Comparison of ENCODE assay signal across 13 cellular contexts in genomic region chr1:1627261-1627841, GRCh38. TPM values are rescaled to one million over a fixed set of nuclear protein-coding genes. Genes with fewer than 3 reads are reported as not detected.
DNase-seq lines count a peak whose midpoint lies in the region; ATAC-seq and TF ChIP-seq lines count a peak whose summit lies in the region.
"Had no signal": no experiment of that assay in that cellular context is flagged by ENCODE, and none has a peak within 500 bp of the region (broad histone marks: within the 10 kb centered on the region; RNA-seq: fewer than 3 reads in every experiment).

No MANE protein-coding gene starts in this region.

- H3K4me1 Mint-ChIP-seq in natural killer cell = peaks cover 11 to 36% of the 10 kb centered on the region in 2 donors
- peaks cover 0 to 17% (median 4%) of the 10 kb centered on the region in 7 donors for H3K4me1 Mint-ChIP-seq in naive thymus-derived CD4-positive, alpha-beta T cell

- DNase-seq in GM12865 (ENCODE audit: low read depth) (peak; percentile 3), HT-29 (ENCODE audit: low spot score) (peak; percentile 43), epithelial cell of esophagus (ENCODE audit: low read depth) (peak; percentile 72), natural killer cell (no peak), NAMALWA (ENCODE audit: low spot score) (no peak), hepatic stellate cell (ENCODE audit: low spot score) (no peak), NCI-H226 (no peak)
- no peak for DNase-seq in naive thymus-derived CD4-positive, alpha-beta T cell
- DNase-seq: NCI-H187 treated with DMSO at 0.1 percent for 48 hours; NCI-H524; stimulated activated CD4-positive, alpha-beta T cell treated with anti-CD3 and anti-CD28 coated beads, Interleukin-4, amount 100 ng/mL, for 1 hour had no signal

- no peaks in the 10 kb centered on the region for H3K36me3 Mint-ChIP-seq in natural killer cell
- peaks cover 0 to 2% (median 0%) of the 10 kb centered on the region in 5 donors for H3K36me3 Mint-ChIP-seq in naive thymus-derived CD4-positive, alpha-beta T cell

- peak overlapping the region in 1 of 2 donors; percentile 96 for H3K27ac Mint-ChIP-seq in natural killer cell
- no peak overlapping the region for H3K27ac Mint-ChIP-seq in naive thymus-derived CD4-positive, alpha-beta T cell

- H3K9me3 ChIP-seq in naive thymus-derived CD4-positive, alpha-beta T cell (ENCODE audit: control insufficient read depth in 2 of 3, low read length in 3 of 3) = no peaks in the 10 kb centered on the region
- H3K9me3 ChIP-seq: right atrium auricular region had no signal

- TF ChIP-seq CTCF in GM12865 (IDR thresholded peaks at IDR 0.05; ENCODE audit: insufficient read depth, low read depth, low read length, missing control alignments) (no peak), epithelial cell of esophagus (IDR thresholded peaks at IDR 0.05; ENCODE audit: insufficient read depth, low read depth, low read length, missing control alignments) (no peak), natural killer cell (IDR thresholded peaks at IDR 0.05) (no peak)

- ATAC-seq in natural killer cell = no peak
- no peak for ATAC-seq in naive thymus-derived CD4-positive, alpha-beta T cell

- POLR2A ChIA-PET in naive thymus-derived CD4-positive, alpha-beta T cell (lab: Charles Lee) = interaction anchor here (4.4 kb wide), 1 partner anchor 12 kb away, joined by 86 read pairs; the partner anchor contains the start of gene MIB2

- no peaks in the 10 kb centered on the region for H3K9me3 Mint-ChIP-seq in natural killer cell
- peaks cover 0 to 4% (median 0%) of the 10 kb centered on the region in 11 donors for H3K9me3 Mint-ChIP-seq in naive thymus-derived CD4-positive, alpha-beta T cell

- CTCF ChIA-PET in naive thymus-derived CD4-positive, alpha-beta T cell (lab: Charles Lee) = no interaction called here

- H3K4me1 ChIP-seq in naive thymus-derived CD4-positive, alpha-beta T cell (ENCODE audit: control insufficient read depth in 2 of 2, insufficient read depth in 2 of 2, low read length in 2 of 2) = peaks cover 0 to 4% of the 10 kb centered on the region in 2 donors

- no peaks in the 10 kb centered on the region for H3K27me3 ChIP-seq in naive thymus-derived CD4-positive, alpha-beta T cell (ENCODE audit: control insufficient read depth in 2 of 2, insufficient read depth in 2 of 2, low read length in 2 of 2)

- no peak overlapping the region for H3K4me3 ChIP-seq in GM12865 (ENCODE audit: low read depth, low read length)
- H3K4me3 ChIP-seq in epithelial cell of esophagus (ENCODE audit: low read length) = no peak overlapping the region
- no peak overlapping the region for H3K4me3 ChIP-seq in naive thymus-derived CD4-positive, alpha-beta T cell (ENCODE audit: low read length)
- H3K4me3 ChIP-seq: hepatocyte, right atrium auricular region had no signal

- no peaks in the 10 kb centered on the region for H3K27me3 Mint-ChIP-seq in natural killer cell (ENCODE audit: low read depth in 2 of 2)
- peaks cover 0 to 5% (median 0%) of the 10 kb centered on the region in 5 donors for H3K27me3 Mint-ChIP-seq in naive thymus-derived CD4-positive, alpha-beta T cell

- no peak overlapping the region for H3K27ac ChIP-seq in naive thymus-derived CD4-positive, alpha-beta T cell (ENCODE audit: low read depth, low read length)
- H3K27ac ChIP-seq: hepatocyte, right atrium auricular region had no signal

- no peaks in the 10 kb centered on the region for H3K36me3 ChIP-seq in naive thymus-derived CD4-positive, alpha-beta T cell (ENCODE audit: control insufficient read depth in 2 of 3, insufficient read depth in 3 of 3, low read length in 3 of 3)

- H3K4me3 Mint-ChIP-seq in natural killer cell = peak overlapping the region; percentile 45
- H3K4me3 Mint-ChIP-seq in naive thymus-derived CD4-positive, alpha-beta T cell = peak overlapping the region in 1 of 10 donors; percentile 20

- intact Hi-C loops in natural killer cell (cut with micrococcal nuclease) = no loop called here
- intact Hi-C loops in naive thymus-derived CD4-positive, alpha-beta T cell (cut with micrococcal nuclease) = no loop called here

RNA-seq across cellular contexts. Expression of gene MMP23B, which starts 4.6 kb away (rescaled TPM):
- 0.10 and 1.3 TPM in 2 replicates for total RNA-seq in HT-29 (2014; rRNA removed; shearing (Covaris generic))
- 100 to 1,000 TPM in 2 of 3 donors, 10 to 100 TPM in 1; 82.9 to 130 (median 126) TPM for total RNA-seq in natural killer cell
- 10 to 100 TPM in 1 of 5 experiments, 1 to 10 TPM in 4; 2.7 to 12.8 (median 4.2) TPM for total RNA-seq in naive thymus-derived CD4-positive, alpha-beta T cell
- not detected for polyA plus RNA-seq in naive thymus-derived CD4-positive, alpha-beta T cell

RNA-seq across cellular contexts. Expression of gene MIB2, which starts 12.1 kb away (rescaled TPM):
- total RNA-seq in HT-29 (2014; rRNA removed; shearing (Covaris generic)) = 65.3 and 89.0 TPM in 2 replicates
- total RNA-seq in natural killer cell = 10 to 100 TPM; 44.9 to 54.1 (median 46.0) TPM
- total RNA-seq in naive thymus-derived CD4-positive, alpha-beta T cell = 100 to 1,000 TPM in 2 of 5 experiments, 10 to 100 TPM in 3; 45.6 to 129 (median 65.7) TPM
- 10 to 100 TPM; 23.4 to 36.7 TPM for polyA plus RNA-seq in naive thymus-derived CD4-positive, alpha-beta T cell

RNA-seq across cellular contexts. Expression of gene FNDC10, which starts 27.4 kb away (rescaled TPM):
- total RNA-seq in HT-29 (2014; rRNA removed; shearing (Covaris generic)) = not detected in 2 replicates
- total RNA-seq in natural killer cell = 1 to 10 TPM; 2.8 to 3.2 (median 3.0) TPM
- total RNA-seq in naive thymus-derived CD4-positive, alpha-beta T cell = 10 to 100 TPM in 1 of 5 experiments, 1 to 10 TPM in 4; 3.2 to 10.7 (median 4.0) TPM
- polyA plus RNA-seq in naive thymus-derived CD4-positive, alpha-beta T cell = 1 to 10 TPM; 1.3 to 1.6 TPM

RNA-seq across cellular contexts. Expression of gene CDK11B, which starts 31.5 kb away (rescaled TPM):
- total RNA-seq in HT-29 (2014; rRNA removed; shearing (Covaris generic)) = 21.9 and 24.1 TPM in 2 replicates
- total RNA-seq in natural killer cell = 10 to 100 TPM; 49.6 to 65.9 (median 50.2) TPM
- 10 to 100 TPM; 32.3 to 45.4 (median 41.9) TPM for total RNA-seq in naive thymus-derived CD4-positive, alpha-beta T cell
- polyA plus RNA-seq in naive thymus-derived CD4-positive, alpha-beta T cell = 10 to 100 TPM; 11.8 to 16.5 TPM

RNA-seq across cellular contexts. Expression of gene SSU72, which starts 52.7 kb away (rescaled TPM):
- total RNA-seq in HT-29 (2014; rRNA removed; shearing (Covaris generic)) = 140 and 148 TPM in 2 replicates
- 100 to 1,000 TPM in 1 of 3 donors, 10 to 100 TPM in 2; 87.5 to 107 (median 93.9) TPM for total RNA-seq in natural killer cell
- 100 to 1,000 TPM; 121 to 148 (median 137) TPM for total RNA-seq in naive thymus-derived CD4-positive, alpha-beta T cell
- 100 to 1,000 TPM; 211 to 267 TPM for polyA plus RNA-seq in naive thymus-derived CD4-positive, alpha-beta T cell

Comparison
In these comparisons a context has a peak if more than half of its experiments do, and no peak if none do; other contexts are left out.
1. DNase-seq: peak in GM12865 (single experiment), HT-29 (single experiment) and epithelial cell of esophagus (single experiment); none in natural killer cell (single experiment), naive thymus-derived CD4-positive, alpha-beta T cell (0 of 9), NAMALWA (single experiment), hepatic stellate cell (single experiment) and NCI-H226 (single experiment).
2. RNA of gene MMP23B, which starts 4.6 kb away (total RNA-seq): 82.9 to 130 TPM in natural killer cell; 2.7 to 12.8 TPM in naive thymus-derived CD4-positive, alpha-beta T cell and 0.10 to 1.3 TPM in HT-29; every median in the first group is over 4 times any median in the second.